ENCODE assay signal across 8 cellular contexts in genomic region chr7:34320926-34321609, GRCh38.
DNase-seq lines count a peak whose midpoint lies in the region; FAIRE-seq and TF ChIP-seq lines count a peak whose summit lies in the region.

No MANE protein-coding gene starts in this region.

- peak overlapping the region; percentile 26 for H3K4me3 ChIP-seq in HEK293 (ENCODE audit: low read depth, low read length)
- H3K4me3 ChIP-seq in Loucy (ENCODE audit: low read length, poor library complexity, severe bottlenecking), result no peak overlapping the region
- H3K4me3 ChIP-seq in parathyroid adenoma (ENCODE audit: low read depth, low read length), result no peak overlapping the region

- FAIRE-seq in GM12891 (lab: Jason Lieb, UNC), result peak; percentile 81

- H3K4me1 Mint-ChIP-seq in activated naive CD4-positive, alpha-beta T cell treated with anti-CD3 and anti-CD28 coated beads, Interleukin-2, amount 50 U/mL, for 24 hours, result peaks cover 4% of the 10 kb centered on the region

- H2AFZ ChIP-seq in Loucy (ENCODE audit: low read length) (no peak overlapping the region), parathyroid adenoma (peak overlapping the region; percentile 57)

- H3K9me2 ChIP-seq in Loucy (replicated peaks; ENCODE audit: low read depth, low read length), result no peaks in the 10 kb centered on the region

- TF ChIP-seq CTCF in HEK293 (tag by site-specific recombination; IDR thresholded peaks at IDR 0.05) (no peak), Loucy (conservative IDR thresholded peaks at IDR 0.05; ENCODE audit: low read length) (peak; percentile 92), parathyroid adenoma (IDR thresholded peaks at IDR 0.05) (peak; percentile 79)

- H3K36me3 ChIP-seq in HEK293 (ENCODE audit: control insufficient read depth in 2 of 2, insufficient read depth in 1 of 2, low read length in 2 of 2) (no peaks in the 10 kb centered on the region), Loucy (ENCODE audit: insufficient read depth, low read length) (no peaks in the 10 kb centered on the region), parathyroid adenoma (ENCODE audit: control insufficient read depth, insufficient read depth, low read length) (no peaks in the 10 kb centered on the region)

- CTCF ChIA-PET in HEK293 (lab: Yijun Ruan, JAX), result interaction anchor here (0.5 to 3.0 kb wide), 48 partner anchors 11 to 1311 kb away, joined by 3 to 22 read pairs (median 4); no protein-coding TSS in a partner anchor

- H3K9me3 Mint-ChIP-seq in activated naive CD4-positive, alpha-beta T cell treated with anti-CD3 and anti-CD28 coated beads, Interleukin-2, amount 50 U/mL, for 24 hours, result no peaks in the 10 kb centered on the region

- DNase-seq in GM12891 (ENCODE audit: insufficient read length, low spot score) (peak; percentile 57), RPMI7951 (ENCODE audit: low read depth) (peak; percentile 96), globus pallidus (ENCODE audit: low spot score) (peak; percentile 46), NK-92 (lab: John Stamatoyannopoulos, UW; ENCODE audit: unreplicated experiment) (no peak)

- no peaks in the 10 kb centered on the region for H4K20me1 ChIP-seq in Loucy (ENCODE audit: insufficient read depth, low read length, poor library complexity, severe bottlenecking)

- H3F3A ChIP-seq in Loucy (ENCODE audit: low read depth), result no peaks in the 10 kb centered on the region

- no peaks in the 10 kb centered on the region for H3K79me2 ChIP-seq in Loucy (ENCODE audit: insufficient read depth, low read length)
- H3K79me2 ChIP-seq in parathyroid adenoma, result no peaks in the 10 kb centered on the region

- H3K27ac ChIP-seq in HEK293 (ENCODE audit: extremely low read depth, low read depth, low read length) (no peak overlapping the region), parathyroid adenoma (no peak overlapping the region)

- POLR2A ChIA-PET in HEK293 (lab: Yijun Ruan, JAX), result no interaction called here

- H3K27me3 Mint-ChIP-seq in activated naive CD4-positive, alpha-beta T cell treated with anti-CD3 and anti-CD28 coated beads, Interleukin-2, amount 50 U/mL, for 24 hours, result peaks cover 11% of the 10 kb centered on the region

- H3K4me2 ChIP-seq in Loucy (ENCODE audit: low read depth, low read length, poor library complexity, severe bottlenecking) (no peak overlapping the region), parathyroid adenoma (ENCODE audit: low read length) (peak overlapping the region; percentile 2)

- H3K9ac ChIP-seq in Loucy (ENCODE audit: low read depth, low read length, poor library complexity, severe bottlenecking) (no peak overlapping the region), parathyroid adenoma (no peak overlapping the region)

- no peaks in the 10 kb centered on the region for H3K36me3 Mint-ChIP-seq in activated naive CD4-positive, alpha-beta T cell treated with anti-CD3 and anti-CD28 coated beads, Interleukin-2, amount 50 U/mL, for 24 hours

- H3K9me3 ChIP-seq in HEK293 (ENCODE audit: control insufficient read depth, insufficient read depth, low read depth, low read length), result no peaks in the 10 kb centered on the region
- H3K9me3 ChIP-seq in Loucy (ENCODE audit: insufficient read depth, low read depth, low read length), result no peaks in the 10 kb centered on the region
- no peaks in the 10 kb centered on the region for H3K9me3 ChIP-seq in parathyroid adenoma (ENCODE audit: control insufficient read depth, low read length)

- H3K27ac Mint-ChIP-seq in activated naive CD4-positive, alpha-beta T cell treated with anti-CD3 and anti-CD28 coated beads, Interleukin-2, amount 50 U/mL, for 24 hours, result no peak overlapping the region

- H3K27me3 ChIP-seq in Loucy (ENCODE audit: insufficient read depth, low read length, poor library complexity, severe bottlenecking) (no peaks in the 10 kb centered on the region), parathyroid adenoma (ENCODE audit: control insufficient read depth, insufficient read depth, low read length) (no peaks in the 10 kb centered on the region)

- peak overlapping the region; percentile 61 for H3K4me3 Mint-ChIP-seq in activated naive CD4-positive, alpha-beta T cell treated with anti-CD3 and anti-CD28 coated beads, Interleukin-2, amount 50 U/mL, for 24 hours

- H3K4me1 ChIP-seq in HEK293 (ENCODE audit: control insufficient read depth, insufficient read depth, low read length) (no peaks in the 10 kb centered on the region; the same call in 1 of the 2 replicates), Loucy (ENCODE audit: insufficient read depth, low read length, poor library complexity, severe bottlenecking) (no peaks in the 10 kb centered on the region), parathyroid adenoma (no peaks in the 10 kb centered on the region)

- no peak for TF ChIP-seq POLR2A in GM12891 (IDR thresholded peaks at IDR 0.05; ENCODE audit: low read depth, low read length)

TF ChIP-seq in GM12891, 5 proteins besides CTCF, POLR2A, EP300 and RAD21:
- no peak for TF ChIP-seq SPI1 (IDR thresholded peaks at IDR 0.05; ENCODE audit: low read depth, low read length)
- TF ChIP-seq POLR2AphosphoS5 (IDR thresholded peaks at IDR 0.05; ENCODE audit: low read depth, low read length), result no peak
- no peak for TF ChIP-seq TAF1 (IDR thresholded peaks at IDR 0.05; ENCODE audit: low read depth, low read length)
- no peak for TF ChIP-seq PAX5 (IDR thresholded peaks at IDR 0.05; ENCODE audit: insufficient read depth, low read length, severe bottlenecking)
- no peak for TF ChIP-seq POU2F2 (IDR thresholded peaks at IDR 0.05; ENCODE audit: low read depth, low read length)

TF ChIP-seq in HEK293, 187 proteins besides CTCF, POLR2A, EP300 and RAD21:
- TF ChIP-seq ZXDB (tag by site-specific recombination; IDR thresholded peaks at IDR 0.05) (no peak), ZNF654 (tag by site-specific recombination; IDR thresholded peaks at IDR 0.05; ENCODE audit: low read depth) (peak; percentile 66), OSR2 (tag by site-specific recombination; IDR thresholded peaks at IDR 0.05) (no peak)
